In genomic region chr6:137486388-137486787, GRCh38 we compare ENCODE assay signal across 1 cellular context.
TF ChIP-seq lines count a peak whose summit lies in the region.

No MANE protein-coding gene starts in this region.

TF ChIP-seq in H1, 55 proteins besides CTCF, POLR2A, EP300 and RAD21:
- TF ChIP-seq CHD7 (IDR thresholded peaks at IDR 0.05; ENCODE audit: insufficient replicate concordance, low read length) = no peak
- no peak for TF ChIP-seq CREB1 (IDR thresholded peaks at IDR 0.05)
- no peak for TF ChIP-seq NANOG (IDR thresholded peaks at IDR 0.05; ENCODE audit: insufficient read depth, low read depth, low read length, poor library complexity, severe bottlenecking)
- TF ChIP-seq RBBP5 (IDR thresholded peaks at IDR 0.05; ENCODE audit: borderline replicate concordance, low read depth, low read length) = no peak
- no peak for TF ChIP-seq NRF1 (IDR thresholded peaks at IDR 0.05; ENCODE audit: low read depth, low read length)
- no peak for TF ChIP-seq POU5F1 (IDR thresholded peaks at IDR 0.05; ENCODE audit: low read depth, low read length)
- TF ChIP-seq CHD1 (IDR thresholded peaks at IDR 0.05; ENCODE audit: low read depth, low read length) = no peak
- no peak for TF ChIP-seq KDM5A (IDR thresholded peaks at IDR 0.05; ENCODE audit: low read length)
- no peak for TF ChIP-seq YY1 (IDR thresholded peaks at IDR 0.05; ENCODE audit: low read depth, low read length)
- no peak for TF ChIP-seq TBP (IDR thresholded peaks at IDR 0.05; ENCODE audit: low read depth, low read length)
- no peak for TF ChIP-seq BACH1 (IDR thresholded peaks at IDR 0.05; ENCODE audit: low read length)
- no peak for TF ChIP-seq SP4 (IDR thresholded peaks at IDR 0.05; ENCODE audit: low read length)
- no peak for TF ChIP-seq CEBPB (IDR thresholded peaks at IDR 0.05; ENCODE audit: low read depth, low read length)
- TF ChIP-seq GTF2F1 (IDR thresholded peaks at IDR 0.05; ENCODE audit: borderline replicate concordance, low read depth, low read length) = no peak
- no peak for TF ChIP-seq SP1 (IDR thresholded peaks at IDR 0.05; ENCODE audit: low read depth, low read length)
- no peak for TF ChIP-seq PHF8 (conservative IDR thresholded peaks at IDR 0.05; ENCODE audit: low read depth, low read length)
- TF ChIP-seq TCF12 (IDR thresholded peaks at IDR 0.05; ENCODE audit: low read depth, low read length) = no peak
- TF ChIP-seq CTBP2 (IDR thresholded peaks at IDR 0.05; ENCODE audit: borderline replicate concordance, insufficient read depth, insufficient read length, low read length) = no peak
TF ChIP-seq in H1: peak in this region for 0.
